Comparison of ENCODE assay signal across 15 cellular contexts in the genomic region with DNA sequence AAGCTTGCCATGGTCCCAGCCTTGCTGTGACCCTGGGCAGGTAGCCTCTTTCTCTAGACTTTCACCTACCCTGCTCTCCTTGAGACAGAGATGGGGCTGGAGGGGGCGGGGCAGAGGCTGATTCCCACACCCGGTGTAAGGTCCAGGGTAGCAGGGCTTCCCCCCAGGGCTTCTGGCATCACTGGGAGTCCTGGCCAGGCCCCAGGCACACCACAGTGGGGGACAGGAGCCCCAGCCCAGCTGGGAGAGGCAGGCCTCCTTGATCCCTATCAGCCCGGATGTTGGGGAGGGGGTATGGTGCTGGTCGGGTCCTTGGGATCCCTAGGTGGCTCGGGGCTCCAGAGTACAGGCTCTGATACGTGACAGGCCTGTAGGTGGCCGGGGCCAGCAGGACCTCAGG. TPM values are rescaled to one million over a fixed set of nuclear protein-coding genes. Genes with fewer than 3 reads are reported as not detected.
DNase-seq lines count a peak whose midpoint lies in the region; ATAC-seq, FAIRE-seq and TF ChIP-seq lines count a peak whose summit lies in the region.
"Had no signal": no experiment of that assay in that cellular context is flagged by ENCODE, and none has a peak within 500 bp of the region (broad histone marks: within the 10 kb centered on the region; RNA-seq: fewer than 3 reads in every experiment).

No MANE protein-coding gene starts in this region.

- H3K27ac ChIP-seq in mesenchymal stem cell (ENCODE audit: low read length, poor library complexity, severe bottlenecking) (no peak overlapping the region), suprapubic skin (no peak overlapping the region)

- H3K79me1 ChIP-seq in mesenchymal stem cell (replicated peaks; ENCODE audit: low read length, poor library complexity, severe bottlenecking) = no peaks in the 10 kb centered on the region

- H3K9ac ChIP-seq in mesenchymal stem cell (ENCODE audit: low read length) = peak overlapping the region; percentile 82

- H3K27ac Mint-ChIP-seq in activated T-cell treated with anti-CD3 and anti-CD28 coated beads, Interleukin-2, amount 50 U/mL, for 24 hours = no peak overlapping the region
- no peak overlapping the region for H3K27ac Mint-ChIP-seq in activated T-helper 1 cell treated with anti-CD3 and anti-CD28 coated beads, Interleukin-12 subunit alpha, Interleukin-12 subunit beta, Interleukin-2, Interleukin-4 antibody, amounts not matched to agents 30 ng/mL and 10 ng/mL and 1 ng/mL, durations not matched to agents 14 hours and 24 hours and 36 hours

- no peak for DNase-seq in activated T-cell treated with anti-CD3 and anti-CD28 coated beads, Interleukin-2, amount 50 U/mL, for 24 hours
- no peak for DNase-seq in activated T-cell treated with anti-CD3 and anti-CD28 coated beads, Interleukin-2, amount 50 U/mL, for 48 hours
- DNase-seq in activated T-helper 1 cell treated with anti-CD3 and anti-CD28 coated beads, Interleukin-12 subunit alpha, Interleukin-12 subunit beta, Interleukin-2, Interleukin-4 antibody, amounts not matched to agents 30 ng/mL and 10 ng/mL and 1 ng/mL, durations not matched to agents 14 hours and 24 hours and 36 hours (ENCODE audit: low spot score) = no peak
- DNase-seq in mesenchymal stem cell = no peak
- peak; percentile 76 for DNase-seq in suprapubic skin (ENCODE audit: low spot score in 2 of 2)
- DNase-seq in D721Med (ENCODE audit: insufficient read length, low spot score) = no peak
- DNase-seq: activated CD8-positive, alpha-beta memory T cell treated with anti-CD3 and anti-CD28 coated beads for 24 hours; caudate nucleus; NCI-H2107; SHP77 had no signal

- WGBS in mesenchymal stem cell = 88% methylated on average over 6 of the region's 7 CpGs
- WGBS in suprapubic skin = 67% methylated on average over 3 of the region's 7 CpGs

- H2AFZ ChIP-seq in mesenchymal stem cell (ENCODE audit: low read depth, low read length) = no peak overlapping the region

- no peak overlapping the region for H3K4ac ChIP-seq in mesenchymal stem cell (ENCODE audit: low read depth in 1 of 2, low read length in 2 of 2)

- H3K4me1 ChIP-seq in mesenchymal stem cell (ENCODE audit: control insufficient read depth, insufficient read depth, low read depth, low read length) (peaks cover 21% of the 10 kb centered on the region), suprapubic skin (peaks cover 35% of the 10 kb centered on the region)

- no peak for TF ChIP-seq EP300 in suprapubic skin (IDR thresholded peaks at IDR 0.05)

- H3K4me3 ChIP-seq in mesenchymal stem cell (ENCODE audit: insufficient read depth in 1 of 2, low read depth in 1 of 2, low read length in 2 of 2) (peak overlapping the region in 1 of 2 experiments; percentile 82), suprapubic skin (no peak overlapping the region)

- H3K27me3 Mint-ChIP-seq in activated T-cell treated with anti-CD3 and anti-CD28 coated beads, Interleukin-2, amount 50 U/mL, for 24 hours = no peaks in the 10 kb centered on the region
- H3K27me3 Mint-ChIP-seq in activated T-helper 1 cell treated with anti-CD3 and anti-CD28 coated beads, Interleukin-12 subunit alpha, Interleukin-12 subunit beta, Interleukin-2, Interleukin-4 antibody, amounts not matched to agents 30 ng/mL and 10 ng/mL and 1 ng/mL, durations not matched to agents 14 hours and 24 hours and 36 hours (ENCODE audit: insufficient read depth) = peaks cover 3% of the 10 kb centered on the region
- H3K27me3 Mint-ChIP-seq: memory B cell had no signal

- no peak for TF ChIP-seq POLR2A in suprapubic skin (IDR thresholded peaks at IDR 0.05)

- H3K9me3 Mint-ChIP-seq in activated T-cell treated with anti-CD3 and anti-CD28 coated beads, Interleukin-2, amount 50 U/mL, for 24 hours = no peaks in the 10 kb centered on the region
- no peaks in the 10 kb centered on the region for H3K9me3 Mint-ChIP-seq in activated T-helper 1 cell treated with anti-CD3 and anti-CD28 coated beads, Interleukin-12 subunit alpha, Interleukin-12 subunit beta, Interleukin-2, Interleukin-4 antibody, amounts not matched to agents 30 ng/mL and 10 ng/mL and 1 ng/mL, durations not matched to agents 14 hours and 24 hours and 36 hours
- H3K9me3 Mint-ChIP-seq: memory B cell had no signal

- ATAC-seq in GM21786 (IDR thresholded peaks at IDR 0.05; ENCODE audit: unreplicated experiment) (no peak), HG03095 (IDR thresholded peaks at IDR 0.05; ENCODE audit: unreplicated experiment) (no peak)

- no peak overlapping the region for H3K4me2 ChIP-seq in mesenchymal stem cell (ENCODE audit: low read length, poor library complexity, severe bottlenecking)

- H3K9me3 ChIP-seq in mesenchymal stem cell (ENCODE audit: control insufficient read depth, low read length) (no peaks in the 10 kb centered on the region), suprapubic skin (no peaks in the 10 kb centered on the region)
- H3K9me3 ChIP-seq: upper lobe of left lung had no signal

- peak overlapping the region; percentile 32 for H4K91ac ChIP-seq in mesenchymal stem cell (ENCODE audit: low read length)

- H3K4me1 Mint-ChIP-seq in activated T-cell treated with anti-CD3 and anti-CD28 coated beads, Interleukin-2, amount 50 U/mL, for 24 hours (ENCODE audit: low read depth) = peaks cover 11% of the 10 kb centered on the region
- H3K4me1 Mint-ChIP-seq in activated T-helper 1 cell treated with anti-CD3 and anti-CD28 coated beads, Interleukin-12 subunit alpha, Interleukin-12 subunit beta, Interleukin-2, Interleukin-4 antibody, amounts not matched to agents 30 ng/mL and 10 ng/mL and 1 ng/mL, durations not matched to agents 14 hours and 24 hours and 36 hours (ENCODE audit: low read depth) = peaks cover 4% of the 10 kb centered on the region

- peak overlapping the region; percentile 60 for H4K8ac ChIP-seq in mesenchymal stem cell (ENCODE audit: low read length)

- H3K18ac ChIP-seq in mesenchymal stem cell (ENCODE audit: low read depth in 1 of 2, low read length in 2 of 2) = no peak overlapping the region

- H3K36me3 Mint-ChIP-seq in activated T-cell treated with anti-CD3 and anti-CD28 coated beads, Interleukin-2, amount 50 U/mL, for 24 hours (ENCODE audit: low read depth) = peaks cover 10% of the 10 kb centered on the region
- H3K36me3 Mint-ChIP-seq in activated T-helper 1 cell treated with anti-CD3 and anti-CD28 coated beads, Interleukin-12 subunit alpha, Interleukin-12 subunit beta, Interleukin-2, Interleukin-4 antibody, amounts not matched to agents 30 ng/mL and 10 ng/mL and 1 ng/mL, durations not matched to agents 14 hours and 24 hours and 36 hours (ENCODE audit: low read depth) = no peaks in the 10 kb centered on the region
- H3K36me3 Mint-ChIP-seq: memory B cell had no signal

- no peak overlapping the region for H3K14ac ChIP-seq in mesenchymal stem cell (ENCODE audit: low read length in 2 of 2)

- H3K36me3 ChIP-seq in mesenchymal stem cell (ENCODE audit: control insufficient read depth in 1 of 2, insufficient read depth in 2 of 2, low read depth in 1 of 2, low read length in 2 of 2) = peaks cover 0 to 17% of the 10 kb centered on the region in 2 experiments
- no peaks in the 10 kb centered on the region for H3K36me3 ChIP-seq in suprapubic skin
- H3K36me3 ChIP-seq: upper lobe of left lung had no signal

- no peak overlapping the region for H2BK15ac ChIP-seq in mesenchymal stem cell (ENCODE audit: low read depth, poor library complexity, severe bottlenecking)

- FAIRE-seq in D721Med (lab: Jason Lieb, UNC) = no peak

- H3K27me3 ChIP-seq in mesenchymal stem cell (ENCODE audit: control insufficient read depth in 1 of 2, insufficient read depth in 1 of 2, low read length in 2 of 2) (peaks cover 5 to 20% of the 10 kb centered on the region in 2 experiments), suprapubic skin (no peaks in the 10 kb centered on the region)
- H3K27me3 ChIP-seq: upper lobe of left lung had no signal

- no peak overlapping the region for H2BK12ac ChIP-seq in mesenchymal stem cell (ENCODE audit: low read length in 2 of 2)

- H3K23ac ChIP-seq in mesenchymal stem cell (ENCODE audit: low read length in 2 of 2) = no peak overlapping the region

- H2BK5ac ChIP-seq in mesenchymal stem cell (ENCODE audit: low read depth, low read length, poor library complexity, severe bottlenecking) = no peak overlapping the region

- no peak for TF ChIP-seq CTCF in suprapubic skin (IDR thresholded peaks at IDR 0.05)
- TF ChIP-seq CTCF in D721Med (IDR thresholded peaks at IDR 0.05; ENCODE audit: insufficient read depth, missing control alignments) = no peak

- peak overlapping the region; percentile 80 for H3K4me3 Mint-ChIP-seq in activated T-cell treated with anti-CD3 and anti-CD28 coated beads, Interleukin-2, amount 50 U/mL, for 24 hours
- H3K4me3 Mint-ChIP-seq in activated T-helper 1 cell treated with anti-CD3 and anti-CD28 coated beads, Interleukin-12 subunit alpha, Interleukin-12 subunit beta, Interleukin-2, Interleukin-4 antibody, amounts not matched to agents 30 ng/mL and 10 ng/mL and 1 ng/mL, durations not matched to agents 14 hours and 24 hours and 36 hours = peak overlapping the region; percentile 83

- peak overlapping the region; percentile 60 for H2AK5ac ChIP-seq in mesenchymal stem cell (ENCODE audit: low read length, severe bottlenecking)

- intact Hi-C loops in activated T-helper 1 cell treated with anti-CD3 and anti-CD28 coated beads, Interleukin-12 subunit alpha, Interleukin-12 subunit beta, Interleukin-2, Interleukin-4 antibody, amounts not matched to agents 30 ng/mL and 10 ng/mL and 1 ng/mL, durations not matched to agents 14 hours and 24 hours and 36 hours (cut with micrococcal nuclease) = no loop called here

- H2BK120ac ChIP-seq in mesenchymal stem cell (ENCODE audit: low read depth, low read length) = no peak overlapping the region

RNA-seq across cellular contexts. Expression of gene NUDT8, which starts 1.7 kb away (rescaled TPM):
- total RNA-seq in activated T-helper 1 cell treated with anti-CD3 and anti-CD28 coated beads, Interleukin-12 subunit alpha, Interleukin-12 subunit beta, Interleukin-2, Interleukin-4 antibody, amounts not matched to agents 30 ng/mL and 10 ng/mL and 1 ng/mL, durations not matched to agents 14 hours and 24 hours and 36 hours = 18.5 and 19.9 TPM in 2 replicates
- polyA plus RNA-seq in mesenchymal stem cell (2013, experiment 1 of 2) = 6.9 TPM
- 6.6 TPM for polyA plus RNA-seq in mesenchymal stem cell (2013, experiment 2 of 2)
- total RNA-seq in suprapubic skin = 10 to 100 TPM; 33.9 to 48.8 (median 46.3) TPM

RNA-seq across cellular contexts. Expression of gene TBX10, which starts 8.1 kb away (rescaled TPM):
- total RNA-seq in activated T-helper 1 cell treated with anti-CD3 and anti-CD28 coated beads, Interleukin-12 subunit alpha, Interleukin-12 subunit beta, Interleukin-2, Interleukin-4 antibody, amounts not matched to agents 30 ng/mL and 10 ng/mL and 1 ng/mL, durations not matched to agents 14 hours and 24 hours and 36 hours = not detected in 2 replicates
- not detected for polyA plus RNA-seq in mesenchymal stem cell (2013, experiment 1 of 2)
- polyA plus RNA-seq in mesenchymal stem cell (2013, experiment 2 of 2) = not detected
- not detected for total RNA-seq in suprapubic skin
- total RNA-seq: HT1080, upper lobe of left lung had no signal

RNA-seq across cellular contexts. Expression of gene ACY3, which starts 19.1 kb away (rescaled TPM):
- 0.32 TPM in 1 of 2 replicates, not detected in the other for total RNA-seq in activated T-helper 1 cell treated with anti-CD3 and anti-CD28 coated beads, Interleukin-12 subunit alpha, Interleukin-12 subunit beta, Interleukin-2, Interleukin-4 antibody, amounts not matched to agents 30 ng/mL and 10 ng/mL and 1 ng/mL, durations not matched to agents 14 hours and 24 hours and 36 hours
- not detected for polyA plus RNA-seq in mesenchymal stem cell (2013, experiment 1 of 2)
- polyA plus RNA-seq in mesenchymal stem cell (2013, experiment 2 of 2) = not detected
- total RNA-seq in suprapubic skin = not detected
- total RNA-seq: HT1080 had no signal

RNA-seq across cellular contexts. Expression of gene NDUFV1, which starts 24.7 kb away (rescaled TPM):
- total RNA-seq in activated T-helper 1 cell treated with anti-CD3 and anti-CD28 coated beads, Interleukin-12 subunit alpha, Interleukin-12 subunit beta, Interleukin-2, Interleukin-4 antibody, amounts not matched to agents 30 ng/mL and 10 ng/mL and 1 ng/mL, durations not matched to agents 14 hours and 24 hours and 36 hours = 289 and 303 TPM in 2 replicates
- 65.0 TPM for polyA plus RNA-seq in mesenchymal stem cell (2013, experiment 1 of 2)
- polyA plus RNA-seq in mesenchymal stem cell (2013, experiment 2 of 2) = 60.8 TPM
- 100 to 1,000 TPM; 200 to 361 (median 275) TPM for total RNA-seq in suprapubic skin

RNA-seq across cellular contexts. Expression of gene ALDH3B2, which starts 43.0 kb away (rescaled TPM):
- not detected in 2 replicates for total RNA-seq in activated T-helper 1 cell treated with anti-CD3 and anti-CD28 coated beads, Interleukin-12 subunit alpha, Interleukin-12 subunit beta, Interleukin-2, Interleukin-4 antibody, amounts not matched to agents 30 ng/mL and 10 ng/mL and 1 ng/mL, durations not matched to agents 14 hours and 24 hours and 36 hours
- polyA plus RNA-seq in mesenchymal stem cell (2013, experiment 1 of 2) = not detected
- not detected for polyA plus RNA-seq in mesenchymal stem cell (2013, experiment 2 of 2)
- total RNA-seq in suprapubic skin = 100 to 1,000 TPM in 2 of 4 donors, 10 to 100 TPM in 2; 90.0 to 176 (median 105) TPM
- total RNA-seq: HT1080 had no signal

Comparison
In these comparisons a context has a peak if more than half of its experiments do, and no peak if none do; other contexts are left out.
1. DNase-seq: peak in suprapubic skin (2 of 2); none in activated T-cell treated with anti-CD3 and anti-CD28 coated beads, Interleukin-2, amount 50 U/mL, for 24 hours (single experiment), activated T-cell treated with anti-CD3 and anti-CD28 coated beads, Interleukin-2, amount 50 U/mL, for 48 hours (0 of 2), activated T-helper 1 cell treated with anti-CD3 and anti-CD28 coated beads, Interleukin-12 subunit alpha, Interleukin-12 subunit beta, Interleukin-2, Interleukin-4 antibody, amounts not matched to agents 30 ng/mL and 10 ng/mL and 1 ng/mL, durations not matched to agents 14 hours and 24 hours and 36 hours (single experiment), mesenchymal stem cell (single experiment) and D721Med (single experiment).